Comparison of ENCODE assay signal across 1 cellular context in the genomic region with DNA sequence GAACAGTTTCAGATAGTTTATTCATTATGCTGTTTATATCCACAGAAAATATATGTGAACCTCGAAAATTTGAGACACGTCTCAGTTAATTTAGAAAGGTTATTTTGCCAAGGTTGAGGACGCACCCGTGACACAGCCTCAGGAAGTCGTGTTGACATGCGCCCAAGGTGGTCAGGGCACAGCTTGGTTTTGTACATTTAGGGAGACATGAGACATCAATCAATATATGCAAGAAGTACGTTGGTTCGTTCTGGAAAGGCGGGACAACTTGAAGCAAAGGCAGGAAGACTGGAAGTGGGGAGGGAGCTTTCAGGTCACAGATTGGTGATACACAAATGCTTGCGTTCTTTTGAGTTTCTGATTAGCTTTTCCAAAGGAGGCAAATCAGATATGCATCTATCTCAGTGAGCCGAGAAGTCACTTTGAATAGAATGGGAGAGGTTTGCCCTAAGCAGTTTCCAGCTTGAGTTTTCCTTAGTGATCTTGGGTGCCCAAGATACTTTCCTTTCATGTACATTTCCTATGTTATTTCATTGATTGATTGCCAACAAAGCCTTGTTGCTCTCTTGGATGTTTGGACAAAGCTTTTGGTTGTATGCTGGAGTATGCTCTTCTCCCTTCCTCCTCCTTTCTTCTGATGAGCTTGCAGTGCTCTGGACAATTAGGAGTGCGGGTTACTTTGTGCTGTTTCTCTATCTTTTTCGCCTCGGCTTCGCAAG.
A peak's percentile ranks its signal among the peaks of the same experiment; 100 is the strongest.
TF ChIP-seq lines count a peak whose summit lies in the region.

No MANE protein-coding gene starts in this region.

TF ChIP-seq in HEK293, 187 proteins besides CTCF, POLR2A, EP300 and RAD21 (continued from another document):
- TF ChIP-seq, protein P1, sequence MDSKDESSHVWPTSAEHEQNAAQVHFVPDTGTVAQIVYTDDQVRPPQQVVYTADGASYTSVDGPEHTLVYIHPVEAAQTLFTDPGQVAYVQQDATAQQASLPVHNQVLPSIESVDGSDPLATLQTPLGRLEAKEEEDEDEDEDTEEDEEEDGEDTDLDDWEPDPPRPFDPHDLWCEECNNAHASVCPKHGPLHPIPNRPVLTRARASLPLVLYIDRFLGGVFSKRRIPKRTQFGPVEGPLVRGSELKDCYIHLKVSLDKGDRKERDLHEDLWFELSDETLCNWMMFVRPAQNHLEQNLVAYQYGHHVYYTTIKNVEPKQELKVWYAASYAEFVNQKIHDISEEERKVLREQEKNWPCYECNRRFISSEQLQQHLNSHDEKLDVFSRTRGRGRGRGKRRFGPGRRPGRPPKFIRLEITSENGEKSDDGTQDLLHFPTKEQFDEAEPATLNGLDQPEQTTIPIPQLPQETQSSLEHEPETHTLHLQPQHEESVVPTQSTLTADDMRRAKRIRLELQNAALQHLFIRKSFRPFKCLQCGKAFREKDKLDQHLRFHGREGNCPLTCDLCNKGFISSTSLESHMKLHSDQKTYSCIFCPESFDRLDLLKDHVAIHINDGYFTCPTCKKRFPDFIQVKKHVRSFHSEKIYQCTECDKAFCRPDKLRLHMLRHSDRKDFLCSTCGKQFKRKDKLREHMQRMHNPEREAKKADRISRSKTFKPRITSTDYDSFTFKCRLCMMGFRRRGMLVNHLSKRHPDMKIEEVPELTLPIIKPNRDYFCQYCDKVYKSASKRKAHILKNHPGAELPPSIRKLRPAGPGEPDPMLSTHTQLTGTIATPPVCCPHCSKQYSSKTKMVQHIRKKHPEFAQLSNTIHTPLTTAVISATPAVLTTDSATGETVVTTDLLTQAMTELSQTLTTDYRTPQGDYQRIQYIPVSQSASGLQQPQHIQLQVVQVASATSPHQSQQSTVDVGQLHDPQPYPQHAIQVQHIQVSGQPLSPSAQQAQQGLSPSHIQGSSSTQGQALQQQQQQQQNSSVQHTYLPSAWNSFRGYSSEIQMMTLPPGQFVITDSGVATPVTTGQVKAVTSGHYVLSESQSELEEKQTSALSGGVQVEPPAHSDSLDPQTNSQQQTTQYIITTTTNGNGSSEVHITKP (tag by site-specific recombination; IDR thresholded peaks at IDR 0.05): peak; percentile 83
- TF ChIP-seq ZNF175 (tag by site-specific recombination; IDR thresholded peaks at IDR 0.05): no peak
- no peak for TF ChIP-seq ZNF155 (tag by site-specific recombination; IDR thresholded peaks at IDR 0.05)
- TF ChIP-seq ZNF843 (tag by site-specific recombination; IDR thresholded peaks at IDR 0.05): no peak
- no peak for TF ChIP-seq ZNF837 (tag by site-specific recombination; IDR thresholded peaks at IDR 0.05)
- TF ChIP-seq, protein P2, sequence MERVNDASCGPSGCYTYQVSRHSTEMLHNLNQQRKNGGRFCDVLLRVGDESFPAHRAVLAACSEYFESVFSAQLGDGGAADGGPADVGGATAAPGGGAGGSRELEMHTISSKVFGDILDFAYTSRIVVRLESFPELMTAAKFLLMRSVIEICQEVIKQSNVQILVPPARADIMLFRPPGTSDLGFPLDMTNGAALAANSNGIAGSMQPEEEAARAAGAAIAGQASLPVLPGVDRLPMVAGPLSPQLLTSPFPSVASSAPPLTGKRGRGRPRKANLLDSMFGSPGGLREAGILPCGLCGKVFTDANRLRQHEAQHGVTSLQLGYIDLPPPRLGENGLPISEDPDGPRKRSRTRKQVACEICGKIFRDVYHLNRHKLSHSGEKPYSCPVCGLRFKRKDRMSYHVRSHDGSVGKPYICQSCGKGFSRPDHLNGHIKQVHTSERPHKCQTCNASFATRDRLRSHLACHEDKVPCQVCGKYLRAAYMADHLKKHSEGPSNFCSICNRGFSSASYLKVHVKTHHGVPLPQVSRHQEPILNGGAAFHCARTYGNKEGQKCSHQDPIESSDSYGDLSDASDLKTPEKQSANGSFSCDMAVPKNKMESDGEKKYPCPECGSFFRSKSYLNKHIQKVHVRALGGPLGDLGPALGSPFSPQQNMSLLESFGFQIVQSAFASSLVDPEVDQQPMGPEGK (tag by site-specific recombination; IDR thresholded peaks at IDR 0.05): no peak
- TF ChIP-seq MYNN (tag by site-specific recombination; IDR thresholded peaks at IDR 0.05; ENCODE audit: borderline replicate concordance): no peak
- no peak for TF ChIP-seq ZNF140 (tag by site-specific recombination; IDR thresholded peaks at IDR 0.05)
- TF ChIP-seq, protein P3, sequence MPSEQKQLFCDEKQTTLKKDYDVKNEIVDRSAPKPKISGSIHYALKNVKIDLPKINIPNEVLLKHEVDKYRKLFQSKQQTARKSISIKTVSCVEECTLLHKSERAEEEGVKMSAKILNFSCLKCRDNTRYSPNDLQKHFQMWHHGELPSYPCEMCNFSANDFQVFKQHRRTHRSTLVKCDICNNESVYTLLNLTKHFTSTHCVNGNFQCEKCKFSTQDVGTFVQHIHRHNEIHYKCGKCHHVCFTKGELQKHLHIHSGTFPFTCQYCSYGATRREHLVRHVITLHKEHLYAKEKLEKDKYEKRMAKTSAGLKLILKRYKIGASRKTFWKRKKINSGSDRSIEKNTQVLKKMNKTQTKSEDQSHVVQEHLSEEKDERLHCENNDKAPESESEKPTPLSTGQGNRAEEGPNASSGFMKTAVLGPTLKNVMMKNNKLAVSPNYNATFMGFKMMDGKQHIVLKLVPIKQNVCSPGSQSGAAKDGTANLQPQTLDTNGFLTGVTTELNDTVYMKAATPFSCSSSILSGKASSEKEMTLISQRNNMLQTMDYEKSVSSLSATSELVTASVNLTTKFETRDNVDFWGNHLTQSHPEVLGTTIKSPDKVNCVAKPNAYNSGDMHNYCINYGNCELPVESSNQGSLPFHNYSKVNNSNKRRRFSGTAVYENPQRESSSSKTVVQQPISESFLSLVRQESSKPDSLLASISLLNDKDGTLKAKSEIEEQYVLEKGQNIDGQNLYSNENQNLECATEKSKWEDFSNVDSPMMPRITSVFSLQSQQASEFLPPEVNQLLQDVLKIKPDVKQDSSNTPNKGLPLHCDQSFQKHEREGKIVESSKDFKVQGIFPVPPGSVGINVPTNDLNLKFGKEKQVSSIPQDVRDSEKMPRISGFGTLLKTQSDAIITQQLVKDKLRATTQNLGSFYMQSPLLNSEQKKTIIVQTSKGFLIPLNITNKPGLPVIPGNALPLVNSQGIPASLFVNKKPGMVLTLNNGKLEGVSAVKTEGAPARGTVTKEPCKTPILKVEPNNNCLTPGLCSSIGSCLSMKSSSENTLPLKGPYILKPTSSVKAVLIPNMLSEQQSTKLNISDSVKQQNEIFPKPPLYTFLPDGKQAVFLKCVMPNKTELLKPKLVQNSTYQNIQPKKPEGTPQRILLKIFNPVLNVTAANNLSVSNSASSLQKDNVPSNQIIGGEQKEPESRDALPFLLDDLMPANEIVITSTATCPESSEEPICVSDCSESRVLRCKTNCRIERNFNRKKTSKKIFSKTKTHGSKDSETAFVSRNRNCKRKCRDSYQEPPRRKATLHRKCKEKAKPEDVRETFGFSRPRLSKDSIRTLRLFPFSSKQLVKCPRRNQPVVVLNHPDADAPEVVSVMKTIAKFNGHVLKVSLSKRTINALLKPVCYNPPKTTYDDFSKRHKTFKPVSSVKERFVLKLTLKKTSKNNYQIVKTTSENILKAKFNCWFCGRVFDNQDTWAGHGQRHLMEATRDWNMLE (tag by site-specific recombination; conservative IDR thresholded peaks at IDR 0.05; ENCODE audit: low read depth): no peak
- TF ChIP-seq, protein P4, sequence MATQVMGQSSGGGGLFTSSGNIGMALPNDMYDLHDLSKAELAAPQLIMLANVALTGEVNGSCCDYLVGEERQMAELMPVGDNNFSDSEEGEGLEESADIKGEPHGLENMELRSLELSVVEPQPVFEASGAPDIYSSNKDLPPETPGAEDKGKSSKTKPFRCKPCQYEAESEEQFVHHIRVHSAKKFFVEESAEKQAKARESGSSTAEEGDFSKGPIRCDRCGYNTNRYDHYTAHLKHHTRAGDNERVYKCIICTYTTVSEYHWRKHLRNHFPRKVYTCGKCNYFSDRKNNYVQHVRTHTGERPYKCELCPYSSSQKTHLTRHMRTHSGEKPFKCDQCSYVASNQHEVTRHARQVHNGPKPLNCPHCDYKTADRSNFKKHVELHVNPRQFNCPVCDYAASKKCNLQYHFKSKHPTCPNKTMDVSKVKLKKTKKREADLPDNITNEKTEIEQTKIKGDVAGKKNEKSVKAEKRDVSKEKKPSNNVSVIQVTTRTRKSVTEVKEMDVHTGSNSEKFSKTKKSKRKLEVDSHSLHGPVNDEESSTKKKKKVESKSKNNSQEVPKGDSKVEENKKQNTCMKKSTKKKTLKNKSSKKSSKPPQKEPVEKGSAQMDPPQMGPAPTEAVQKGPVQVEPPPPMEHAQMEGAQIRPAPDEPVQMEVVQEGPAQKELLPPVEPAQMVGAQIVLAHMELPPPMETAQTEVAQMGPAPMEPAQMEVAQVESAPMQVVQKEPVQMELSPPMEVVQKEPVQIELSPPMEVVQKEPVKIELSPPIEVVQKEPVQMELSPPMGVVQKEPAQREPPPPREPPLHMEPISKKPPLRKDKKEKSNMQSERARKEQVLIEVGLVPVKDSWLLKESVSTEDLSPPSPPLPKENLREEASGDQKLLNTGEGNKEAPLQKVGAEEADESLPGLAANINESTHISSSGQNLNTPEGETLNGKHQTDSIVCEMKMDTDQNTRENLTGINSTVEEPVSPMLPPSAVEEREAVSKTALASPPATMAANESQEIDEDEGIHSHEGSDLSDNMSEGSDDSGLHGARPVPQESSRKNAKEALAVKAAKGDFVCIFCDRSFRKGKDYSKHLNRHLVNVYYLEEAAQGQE (tag by site-specific recombination; IDR thresholded peaks at IDR 0.05): no peak
- no peak for TF ChIP-seq ZNF114 (tag by site-specific recombination; IDR thresholded peaks at IDR 0.05)
- no peak for TF ChIP-seq ZNF664 (tag by site-specific recombination; IDR thresholded peaks at IDR 0.05)
- no peak for TF ChIP-seq SP7 (tag by site-specific recombination; IDR thresholded peaks at IDR 0.05)
- TF ChIP-seq, protein P5, sequence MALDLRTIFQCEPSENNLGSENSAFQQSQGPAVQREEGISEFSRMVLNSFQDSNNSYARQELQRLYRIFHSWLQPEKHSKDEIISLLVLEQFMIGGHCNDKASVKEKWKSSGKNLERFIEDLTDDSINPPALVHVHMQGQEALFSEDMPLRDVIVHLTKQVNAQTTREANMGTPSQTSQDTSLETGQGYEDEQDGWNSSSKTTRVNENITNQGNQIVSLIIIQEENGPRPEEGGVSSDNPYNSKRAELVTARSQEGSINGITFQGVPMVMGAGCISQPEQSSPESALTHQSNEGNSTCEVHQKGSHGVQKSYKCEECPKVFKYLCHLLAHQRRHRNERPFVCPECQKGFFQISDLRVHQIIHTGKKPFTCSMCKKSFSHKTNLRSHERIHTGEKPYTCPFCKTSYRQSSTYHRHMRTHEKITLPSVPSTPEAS (tag by site-specific recombination; IDR thresholded peaks at IDR 0.05): no peak
- TF ChIP-seq, protein P6, sequence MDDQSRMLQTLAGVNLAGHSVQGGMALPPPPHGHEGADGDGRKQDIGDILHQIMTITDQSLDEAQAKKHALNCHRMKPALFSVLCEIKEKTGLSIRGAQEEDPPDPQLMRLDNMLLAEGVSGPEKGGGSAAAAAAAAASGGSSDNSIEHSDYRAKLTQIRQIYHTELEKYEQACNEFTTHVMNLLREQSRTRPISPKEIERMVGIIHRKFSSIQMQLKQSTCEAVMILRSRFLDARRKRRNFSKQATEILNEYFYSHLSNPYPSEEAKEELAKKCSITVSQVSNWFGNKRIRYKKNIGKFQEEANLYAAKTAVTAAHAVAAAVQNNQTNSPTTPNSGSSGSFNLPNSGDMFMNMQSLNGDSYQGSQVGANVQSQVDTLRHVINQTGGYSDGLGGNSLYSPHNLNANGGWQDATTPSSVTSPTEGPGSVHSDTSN (CRISPR knock-in tag; IDR thresholded peaks at IDR 0.05): 0 out of 2 replicates have a peak, but pooled peaks have one; percentile 16
- no peak for TF ChIP-seq ZNF10 (tag by site-specific recombination; IDR thresholded peaks at IDR 0.05)
- no peak for TF ChIP-seq ZNF791 (tag by site-specific recombination; IDR thresholded peaks at IDR 0.05)
- TF ChIP-seq, protein P7, sequence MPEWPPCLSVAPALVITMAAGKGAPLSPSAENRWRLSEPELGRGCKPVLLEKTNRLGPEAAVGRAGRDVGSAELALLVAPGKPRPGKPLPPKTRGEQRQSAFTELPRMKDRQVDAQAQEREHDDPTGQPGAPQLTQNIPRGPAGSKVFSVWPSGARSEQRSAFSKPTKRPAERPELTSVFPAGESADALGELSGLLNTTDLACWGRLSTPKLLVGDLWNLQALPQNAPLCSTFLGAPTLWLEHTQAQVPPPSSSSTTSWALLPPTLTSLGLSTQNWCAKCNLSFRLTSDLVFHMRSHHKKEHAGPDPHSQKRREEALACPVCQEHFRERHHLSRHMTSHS (tag by site-specific recombination; IDR thresholded peaks at IDR 0.05): no peak
